ENCODE assay signal across 2 cellular contexts in genomic region chr7:50805425-50806130, GRCh38.
TF ChIP-seq lines count a peak whose summit lies in the region.

No MANE protein-coding gene starts in this region.

TF ChIP-seq in HEK293, 187 proteins besides CTCF, POLR2A, EP300 and RAD21:
- TF ChIP-seq ZBTB8A (tag by site-specific recombination; IDR thresholded peaks at IDR 0.05) (0 out of 2 replicates have a peak, but pooled peaks have one; percentile 26), ZNF624 (tag by site-specific recombination; IDR thresholded peaks at IDR 0.05) (no peak), ZNF660 (tag by site-specific recombination; IDR thresholded peaks at IDR 0.05) (no peak)
TF ChIP-seq in HEK293: peak in this region for 1.

TF ChIP-seq in endothelial cell of umbilical vein, 7 proteins besides CTCF, POLR2A, EP300 and RAD21:
- TF ChIP-seq MYC (IDR thresholded peaks at IDR 0.05; ENCODE audit: low read depth, low read length) (no peak), POLR2AphosphoS5 (IDR thresholded peaks at IDR 0.05; ENCODE audit: insufficient read depth, low read depth, low read length) (no peak), FOS (IDR thresholded peaks at IDR 0.05; ENCODE audit: borderline replicate concordance, insufficient read depth, low read length) (no peak), JUN (IDR thresholded peaks at IDR 0.05; ENCODE audit: borderline replicate concordance, insufficient read depth, insufficient read length, low read depth) (no peak), EZH2 (IDR thresholded peaks at IDR 0.05; ENCODE audit: borderline replicate concordance, low read depth, low read length, severe bottlenecking) (no peak), GATA2 (IDR thresholded peaks at IDR 0.05; ENCODE audit: insufficient read depth, insufficient read length, low read depth, low read length) (no peak)
- TF ChIP-seq, protein P1, sequence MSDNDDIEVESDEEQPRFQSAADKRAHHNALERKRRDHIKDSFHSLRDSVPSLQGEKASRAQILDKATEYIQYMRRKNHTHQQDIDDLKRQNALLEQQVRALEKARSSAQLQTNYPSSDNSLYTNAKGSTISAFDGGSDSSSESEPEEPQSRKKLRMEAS (IDR thresholded peaks at IDR 0.05; ENCODE audit: insufficient read depth, insufficient read length) = no peak
TF ChIP-seq in endothelial cell of umbilical vein: peak in this region for 0.
